Comparison of ENCODE assay signal across 2 cellular contexts in the genomic region with DNA sequence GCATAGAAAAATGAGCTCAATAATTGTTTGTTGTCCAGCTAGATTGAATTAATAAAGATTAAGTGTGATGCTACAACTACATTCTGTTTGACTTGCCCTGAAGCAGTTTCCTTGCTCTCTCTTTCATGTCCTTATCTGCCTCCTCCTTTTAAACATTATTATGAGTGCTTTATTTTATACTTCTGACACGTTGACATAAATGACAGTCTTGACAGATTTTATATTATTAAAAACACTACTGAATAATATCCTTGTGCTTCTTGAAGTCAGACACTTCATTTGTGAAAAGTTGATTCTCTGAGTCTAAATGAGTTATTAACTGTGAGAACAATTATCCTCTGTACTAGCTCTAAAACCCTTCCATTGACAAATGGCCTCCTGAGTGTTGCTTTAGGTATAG.
TF ChIP-seq lines count a peak whose summit lies in the region.

No MANE protein-coding gene starts in this region.

TF ChIP-seq in GM12878, 131 proteins besides CTCF, POLR2A, EP300 and RAD21 (continues in another document):
- no peak for TF ChIP-seq IRF5 (IDR thresholded peaks at IDR 0.05; ENCODE audit: borderline replicate concordance)
- TF ChIP-seq STAT3 (IDR thresholded peaks at IDR 0.05; ENCODE audit: low read depth, low read length) = no peak
- TF ChIP-seq BCLAF1 (IDR thresholded peaks at IDR 0.05) = no peak
- no peak for TF ChIP-seq SMARCA5 (IDR thresholded peaks at IDR 0.05)
- no peak for TF ChIP-seq CBFB (IDR thresholded peaks at IDR 0.05; ENCODE audit: low read depth)
- no peak for TF ChIP-seq HSF1 (IDR thresholded peaks at IDR 0.05; ENCODE audit: low read depth, low read length)
- no peak for TF ChIP-seq SMC3 (IDR thresholded peaks at IDR 0.05; ENCODE audit: borderline replicate concordance, low read length)
- no peak for TF ChIP-seq NKRF (conservative IDR thresholded peaks at IDR 0.05)
- TF ChIP-seq KLF5 (IDR thresholded peaks at IDR 0.05; ENCODE audit: partially characterized antibody) = no peak
- TF ChIP-seq, protein P1, sequence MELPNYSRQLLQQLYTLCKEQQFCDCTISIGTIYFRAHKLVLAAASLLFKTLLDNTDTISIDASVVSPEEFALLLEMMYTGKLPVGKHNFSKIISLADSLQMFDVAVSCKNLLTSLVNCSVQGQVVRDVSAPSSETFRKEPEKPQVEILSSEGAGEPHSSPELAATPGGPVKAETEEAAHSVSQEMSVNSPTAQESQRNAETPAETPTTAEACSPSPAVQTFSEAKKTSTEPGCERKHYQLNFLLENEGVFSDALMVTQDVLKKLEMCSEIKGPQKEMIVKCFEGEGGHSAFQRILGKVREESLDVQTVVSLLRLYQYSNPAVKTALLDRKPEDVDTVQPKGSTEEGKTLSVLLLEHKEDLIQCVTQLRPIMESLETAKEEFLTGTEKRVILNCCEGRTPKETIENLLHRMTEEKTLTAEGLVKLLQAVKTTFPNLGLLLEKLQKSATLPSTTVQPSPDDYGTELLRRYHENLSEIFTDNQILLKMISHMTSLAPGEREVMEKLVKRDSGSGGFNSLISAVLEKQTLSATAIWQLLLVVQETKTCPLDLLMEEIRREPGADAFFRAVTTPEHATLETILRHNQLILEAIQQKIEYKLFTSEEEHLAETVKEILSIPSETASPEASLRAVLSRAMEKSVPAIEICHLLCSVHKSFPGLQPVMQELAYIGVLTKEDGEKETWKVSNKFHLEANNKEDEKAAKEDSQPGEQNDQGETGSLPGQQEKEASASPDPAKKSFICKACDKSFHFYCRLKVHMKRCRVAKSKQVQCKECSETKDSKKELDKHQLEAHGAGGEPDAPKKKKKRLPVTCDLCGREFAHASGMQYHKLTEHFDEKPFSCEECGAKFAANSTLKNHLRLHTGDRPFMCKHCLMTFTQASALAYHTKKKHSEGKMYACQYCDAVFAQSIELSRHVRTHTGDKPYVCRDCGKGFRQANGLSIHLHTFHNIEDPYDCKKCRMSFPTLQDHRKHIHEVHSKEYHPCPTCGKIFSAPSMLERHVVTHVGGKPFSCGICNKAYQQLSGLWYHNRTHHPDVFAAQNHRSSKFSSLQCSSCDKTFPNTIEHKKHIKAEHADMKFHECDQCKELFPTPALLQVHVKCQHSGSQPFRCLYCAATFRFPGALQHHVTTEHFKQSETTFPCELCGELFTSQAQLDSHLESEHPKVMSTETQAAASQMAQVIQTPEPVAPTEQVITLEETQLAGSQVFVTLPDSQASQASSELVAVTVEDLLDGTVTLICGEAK (IDR thresholded peaks at IDR 0.05; ENCODE audit: borderline replicate concordance) = no peak

TF ChIP-seq in neural cell, 6 proteins besides CTCF, POLR2A, EP300 and RAD21:
- TF ChIP-seq, protein P2, sequence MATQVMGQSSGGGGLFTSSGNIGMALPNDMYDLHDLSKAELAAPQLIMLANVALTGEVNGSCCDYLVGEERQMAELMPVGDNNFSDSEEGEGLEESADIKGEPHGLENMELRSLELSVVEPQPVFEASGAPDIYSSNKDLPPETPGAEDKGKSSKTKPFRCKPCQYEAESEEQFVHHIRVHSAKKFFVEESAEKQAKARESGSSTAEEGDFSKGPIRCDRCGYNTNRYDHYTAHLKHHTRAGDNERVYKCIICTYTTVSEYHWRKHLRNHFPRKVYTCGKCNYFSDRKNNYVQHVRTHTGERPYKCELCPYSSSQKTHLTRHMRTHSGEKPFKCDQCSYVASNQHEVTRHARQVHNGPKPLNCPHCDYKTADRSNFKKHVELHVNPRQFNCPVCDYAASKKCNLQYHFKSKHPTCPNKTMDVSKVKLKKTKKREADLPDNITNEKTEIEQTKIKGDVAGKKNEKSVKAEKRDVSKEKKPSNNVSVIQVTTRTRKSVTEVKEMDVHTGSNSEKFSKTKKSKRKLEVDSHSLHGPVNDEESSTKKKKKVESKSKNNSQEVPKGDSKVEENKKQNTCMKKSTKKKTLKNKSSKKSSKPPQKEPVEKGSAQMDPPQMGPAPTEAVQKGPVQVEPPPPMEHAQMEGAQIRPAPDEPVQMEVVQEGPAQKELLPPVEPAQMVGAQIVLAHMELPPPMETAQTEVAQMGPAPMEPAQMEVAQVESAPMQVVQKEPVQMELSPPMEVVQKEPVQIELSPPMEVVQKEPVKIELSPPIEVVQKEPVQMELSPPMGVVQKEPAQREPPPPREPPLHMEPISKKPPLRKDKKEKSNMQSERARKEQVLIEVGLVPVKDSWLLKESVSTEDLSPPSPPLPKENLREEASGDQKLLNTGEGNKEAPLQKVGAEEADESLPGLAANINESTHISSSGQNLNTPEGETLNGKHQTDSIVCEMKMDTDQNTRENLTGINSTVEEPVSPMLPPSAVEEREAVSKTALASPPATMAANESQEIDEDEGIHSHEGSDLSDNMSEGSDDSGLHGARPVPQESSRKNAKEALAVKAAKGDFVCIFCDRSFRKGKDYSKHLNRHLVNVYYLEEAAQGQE (IDR thresholded peaks at IDR 0.05; ENCODE audit: borderline replicate concordance) = no peak
- no peak for TF ChIP-seq TAF1 (IDR thresholded peaks at IDR 0.05; ENCODE audit: low read depth)
- no peak for TF ChIP-seq MXI1 (conservative IDR thresholded peaks at IDR 0.05; ENCODE audit: poor library complexity, severe bottlenecking)
